In genomic region chr10:88881335-88881734, GRCh38 we compare ENCODE assay signal across 8 cellular contexts. TPM values are rescaled to one million over a fixed set of nuclear protein-coding genes. Genes with fewer than 3 reads are reported as not detected.
DNase-seq lines count a peak whose midpoint lies in the region; ATAC-seq and TF ChIP-seq lines count a peak whose summit lies in the region.

No MANE protein-coding gene starts in this region.

- CTCF ChIA-PET in activated naive CD4-positive, alpha-beta T cell treated with anti-CD3 and anti-CD28 coated beads for 36 hours (lab: Charles Lee), result interaction anchor here (0.9 to 5.2 kb wide), 5 partner anchors 15 to 52 kb away, joined by 3 to 37 read pairs (median 14); no protein-coding TSS in a partner anchor

- 66% methylated on average over 6 of the region's 6 CpGs for WGBS in liver
- WGBS in upper lobe of left lung, 2 donors, result 33 to 34% methylated on average over 6 of the region's 6 CpGs

- no peak for DNase-seq in activated naive CD4-positive, alpha-beta T cell treated with anti-CD3 and anti-CD28 coated beads for 36 hours
- no peak for DNase-seq in activated naive CD4-positive, alpha-beta T cell (lab: John Stamatoyannopoulos, UW)
- DNase-seq in amniotic epithelial cell (ENCODE audit: low read depth) (peak; percentile 24), upper lobe of left lung (no peak), NOMO-1 treated with dmso at 0.1 percent for 144 hours (lab: John Stamatoyannopoulos, UW; ENCODE audit: unreplicated experiment) (no peak), foreskin keratinocyte (no peak)

- no peaks in the 10 kb centered on the region for H3K36me3 ChIP-seq in liver (ENCODE audit: control insufficient read depth in 4 of 4, insufficient read depth in 3 of 4, low read depth in 1 of 4, low read length in 3 of 4)
- H3K36me3 ChIP-seq in upper lobe of left lung, result no peaks in the 10 kb centered on the region

- H3K4me1 ChIP-seq in liver (ENCODE audit: control insufficient read depth in 4 of 4, insufficient read depth in 4 of 4, low read length in 3 of 4) (peaks cover 0 to 12% (median 8%) of the 10 kb centered on the region in 4 donors), upper lobe of left lung (peaks cover 11 to 30% (median 19%) of the 10 kb centered on the region in 4 donors), foreskin keratinocyte (peaks cover 20% of the 10 kb centered on the region)

- H3K9me3 ChIP-seq in liver (ENCODE audit: control insufficient read depth in 4 of 4, low read length in 3 of 4) (no peaks in the 10 kb centered on the region), upper lobe of left lung (no peaks in the 10 kb centered on the region)

- H3K4me3 Mint-ChIP-seq in activated naive CD4-positive, alpha-beta T cell treated with anti-CD3 and anti-CD28 coated beads for 36 hours, result peak overlapping the region; percentile 95

- peaks cover 5% of the 10 kb centered on the region for H3K36me3 Mint-ChIP-seq in activated naive CD4-positive, alpha-beta T cell treated with anti-CD3 and anti-CD28 coated beads for 36 hours (ENCODE audit: low read depth)

- no peaks in the 10 kb centered on the region for H3K27me3 ChIP-seq in liver (ENCODE audit: control insufficient read depth in 4 of 4, insufficient read depth in 4 of 4, low read length in 3 of 4)
- H3K27me3 ChIP-seq in upper lobe of left lung, result no peaks in the 10 kb centered on the region
- H3K27me3 ChIP-seq in foreskin keratinocyte, result no peaks in the 10 kb centered on the region

- intact Hi-C loops in activated naive CD4-positive, alpha-beta T cell treated with anti-CD3 and anti-CD28 coated beads for 36 hours (cut with micrococcal nuclease), result loop anchor here (1.0 to 10.0 kb wide), 4 partner anchors 16 to 1019 kb away; partner anchors contain the start of genes IFIT5, KLLN and PTEN

- TF ChIP-seq POLR2A in upper lobe of left lung (IDR thresholded peaks at IDR 0.05), result no peak

- TF ChIP-seq CTCF in liver (IDR thresholded peaks at IDR 0.05; ENCODE audit: low read depth, low read length, missing input control) (no peak), upper lobe of left lung (IDR thresholded peaks at IDR 0.05) (no peak), foreskin keratinocyte (conservative IDR thresholded peaks at IDR 0.05) (no peak)

- H3K4me1 Mint-ChIP-seq in activated naive CD4-positive, alpha-beta T cell treated with anti-CD3 and anti-CD28 coated beads for 36 hours (ENCODE audit: low read depth), result peaks cover 65% of the 10 kb centered on the region

- no peak for TF ChIP-seq RAD21 in liver (IDR thresholded peaks at IDR 0.05)

- no peak for TF ChIP-seq EP300 in upper lobe of left lung (IDR thresholded peaks at IDR 0.05)

- H3K9ac ChIP-seq in liver (ENCODE audit: low read depth in 1 of 2, low read length in 2 of 2), result peak overlapping the region in 1 of 2 donors; percentile 68

- peak overlapping the region; percentile 97 for H3K27ac Mint-ChIP-seq in activated naive CD4-positive, alpha-beta T cell treated with anti-CD3 and anti-CD28 coated beads for 36 hours

- H3K27me3 Mint-ChIP-seq in activated naive CD4-positive, alpha-beta T cell treated with anti-CD3 and anti-CD28 coated beads for 36 hours (ENCODE audit: low read depth), result no peaks in the 10 kb centered on the region

- no peaks in the 10 kb centered on the region for H3K9me3 Mint-ChIP-seq in activated naive CD4-positive, alpha-beta T cell treated with anti-CD3 and anti-CD28 coated beads for 36 hours

- H3K4me3 ChIP-seq in liver (ENCODE audit: low read depth in 1 of 3, low read length in 3 of 3), result peak overlapping the region in 2 of 3 donors; percentile 90 to 94
- H3K4me3 ChIP-seq in upper lobe of left lung, result peak overlapping the region in 3 of 4 donors; percentile 63 to 85 (median 75)

- H3K27ac ChIP-seq in liver (ENCODE audit: low read depth in 1 of 2, low read length in 2 of 2) (peak overlapping the region; percentile 94 to 96), upper lobe of left lung (peak overlapping the region; percentile 86 to 93 (median 90)), foreskin keratinocyte (no peak overlapping the region)

- ATAC-seq in upper lobe of left lung (ENCODE audit: low FRiP score in 2 of 2) (no peak), HG03439 (IDR thresholded peaks at IDR 0.05; ENCODE audit: unreplicated experiment) (no peak), foreskin keratinocyte (no peak)

TF ChIP-seq in liver, 16 proteins besides CTCF, POLR2A, EP300 and RAD21:
- no peak for TF ChIP-seq REST (IDR thresholded peaks at IDR 0.05)
- no peak for TF ChIP-seq HNF4G (IDR thresholded peaks at IDR 0.05)
- no peak for TF ChIP-seq NR2F2 (IDR thresholded peaks at IDR 0.05)
- no peak for TF ChIP-seq EGR1 (IDR thresholded peaks at IDR 0.05; ENCODE audit: low read depth in 2 of 2)
- no peak for TF ChIP-seq GABPA (IDR thresholded peaks at IDR 0.05 in 1 of 2, conservative IDR thresholded peaks at IDR 0.05 in 1 of 2)
- TF ChIP-seq RXRA (IDR thresholded peaks at IDR 0.05), result no peak
- no peak for TF ChIP-seq SP1 (IDR thresholded peaks at IDR 0.05)

RNA-seq across cellular contexts. Expression of gene STAMBPL1, which starts 1.3 kb away (rescaled TPM):
- total RNA-seq in activated naive CD4-positive, alpha-beta T cell treated with anti-CD3 and anti-CD28 coated beads for 36 hours, result 10 to 100 TPM; 23.2 to 23.6 TPM
- 1 to 10 TPM; 5.5 to 8.0 TPM for total RNA-seq in liver
- polyA plus RNA-seq in liver, result 1 to 10 TPM; 1.3 to 1.9 TPM
- 10 to 100 TPM in 2 of 6 donors, 1 to 10 TPM in 4; 4.9 to 69.1 (median 7.0) TPM for total RNA-seq in upper lobe of left lung
- 7.8 and 9.6 TPM in 2 replicates for total RNA-seq in foreskin keratinocyte
- 4.6 and 6.8 TPM in 2 replicates for polyA plus RNA-seq in foreskin keratinocyte

RNA-seq across cellular contexts. Expression of gene ANKRD22, which starts 29.7 kb away (rescaled TPM):
- under 1 TPM in 1 of 2 experiments, not detected in 1; 0.12 TPM for total RNA-seq in activated naive CD4-positive, alpha-beta T cell treated with anti-CD3 and anti-CD28 coated beads for 36 hours
- total RNA-seq in liver, result 1 to 10 TPM in 1 of 2 donors, under 1 TPM in 1; 0.42 to 1.0 TPM
- polyA plus RNA-seq in liver, result under 1 TPM; 0.38 to 0.43 TPM
- 1 to 10 TPM in 2 of 6 donors, under 1 TPM in 2, not detected in 2; 0.30 to 1.9 (median 1.1) TPM for total RNA-seq in upper lobe of left lung
- 0.24 and 0.35 TPM in 2 replicates for total RNA-seq in foreskin keratinocyte
- 0.18 and 0.23 TPM in 2 replicates for polyA plus RNA-seq in foreskin keratinocyte
